In genomic region chr2:105820691-105821090, GRCh38 we compare ENCODE assay signal across 1 cellular context.
TF ChIP-seq lines count a peak whose summit lies in the region.

No MANE protein-coding gene starts in this region.

TF ChIP-seq in HepG2, 621 proteins besides CTCF, POLR2A, EP300 and RAD21:
- TF ChIP-seq NFYB (CRISPR knock-in tag; IDR thresholded peaks at IDR 0.05) (no peak), NCOR1 (IDR thresholded peaks at IDR 0.05; ENCODE audit: borderline replicate concordance, low read length) (no peak), FOXA1 (IDR thresholded peaks at IDR 0.05) (no peak), FOXA1 (CRISPR knock-in tag; IDR thresholded peaks at IDR 0.05) (peak; percentile 55), HOMEZ (CRISPR knock-in tag; IDR thresholded peaks at IDR 0.05; ENCODE audit: low read depth) (peak; percentile 78; the same call in 1 of the 2 replicates), FOXA3 (CRISPR knock-in tag; IDR thresholded peaks at IDR 0.05) (peak; percentile 33; the same call in 1 of the 2 replicates), CEBPB (IDR thresholded peaks at IDR 0.05; ENCODE audit: borderline replicate concordance, low read depth, low read length) (0 out of 2 replicates have a peak, but pooled peaks have one; percentile 21)
